Comparison of ENCODE assay signal across 1 cellular context in the genomic region with DNA sequence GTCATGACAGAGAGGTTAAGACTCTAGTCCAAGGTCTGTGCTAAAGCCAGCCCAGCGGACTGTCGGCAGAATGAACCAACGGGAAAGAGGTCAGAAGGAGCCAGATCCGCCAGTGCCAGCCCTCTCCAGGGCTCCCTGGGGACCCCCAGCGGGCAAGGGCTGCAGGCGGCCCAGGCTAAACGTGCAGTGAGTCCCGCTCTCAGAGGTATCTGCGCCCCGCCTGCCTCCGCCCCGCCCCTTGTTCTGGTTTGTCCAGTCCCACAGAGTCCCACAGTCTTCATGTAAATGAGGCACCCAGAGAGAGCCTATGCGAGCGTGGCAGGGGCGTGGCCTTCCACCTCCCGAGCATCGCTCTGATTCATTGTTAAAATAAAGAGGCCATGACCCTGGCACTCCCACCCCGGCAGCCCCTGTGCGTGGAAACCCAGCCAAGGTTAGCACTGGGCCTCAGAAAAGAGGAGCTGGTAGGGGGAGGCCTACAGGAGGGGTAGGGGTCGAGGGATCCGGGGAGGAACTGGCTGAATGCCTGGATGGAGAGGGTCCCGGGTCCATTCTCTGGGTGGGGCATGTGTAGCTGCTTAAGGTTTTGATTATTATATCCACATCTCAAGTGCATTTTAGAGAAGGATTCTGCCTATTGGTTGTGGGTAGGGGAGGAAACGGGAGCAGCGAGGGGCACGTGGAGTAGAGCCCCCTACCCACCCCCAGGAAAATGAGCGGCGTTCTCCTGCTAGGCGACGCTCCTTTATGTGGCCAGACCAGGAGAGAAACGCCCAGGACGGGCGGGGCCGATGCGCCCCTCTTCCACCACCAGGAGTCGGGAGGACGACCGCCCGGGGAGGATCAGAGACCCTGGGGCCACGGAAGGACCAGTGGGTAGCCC.
TF ChIP-seq lines count a peak whose summit lies in the region.

A gene with protein sequence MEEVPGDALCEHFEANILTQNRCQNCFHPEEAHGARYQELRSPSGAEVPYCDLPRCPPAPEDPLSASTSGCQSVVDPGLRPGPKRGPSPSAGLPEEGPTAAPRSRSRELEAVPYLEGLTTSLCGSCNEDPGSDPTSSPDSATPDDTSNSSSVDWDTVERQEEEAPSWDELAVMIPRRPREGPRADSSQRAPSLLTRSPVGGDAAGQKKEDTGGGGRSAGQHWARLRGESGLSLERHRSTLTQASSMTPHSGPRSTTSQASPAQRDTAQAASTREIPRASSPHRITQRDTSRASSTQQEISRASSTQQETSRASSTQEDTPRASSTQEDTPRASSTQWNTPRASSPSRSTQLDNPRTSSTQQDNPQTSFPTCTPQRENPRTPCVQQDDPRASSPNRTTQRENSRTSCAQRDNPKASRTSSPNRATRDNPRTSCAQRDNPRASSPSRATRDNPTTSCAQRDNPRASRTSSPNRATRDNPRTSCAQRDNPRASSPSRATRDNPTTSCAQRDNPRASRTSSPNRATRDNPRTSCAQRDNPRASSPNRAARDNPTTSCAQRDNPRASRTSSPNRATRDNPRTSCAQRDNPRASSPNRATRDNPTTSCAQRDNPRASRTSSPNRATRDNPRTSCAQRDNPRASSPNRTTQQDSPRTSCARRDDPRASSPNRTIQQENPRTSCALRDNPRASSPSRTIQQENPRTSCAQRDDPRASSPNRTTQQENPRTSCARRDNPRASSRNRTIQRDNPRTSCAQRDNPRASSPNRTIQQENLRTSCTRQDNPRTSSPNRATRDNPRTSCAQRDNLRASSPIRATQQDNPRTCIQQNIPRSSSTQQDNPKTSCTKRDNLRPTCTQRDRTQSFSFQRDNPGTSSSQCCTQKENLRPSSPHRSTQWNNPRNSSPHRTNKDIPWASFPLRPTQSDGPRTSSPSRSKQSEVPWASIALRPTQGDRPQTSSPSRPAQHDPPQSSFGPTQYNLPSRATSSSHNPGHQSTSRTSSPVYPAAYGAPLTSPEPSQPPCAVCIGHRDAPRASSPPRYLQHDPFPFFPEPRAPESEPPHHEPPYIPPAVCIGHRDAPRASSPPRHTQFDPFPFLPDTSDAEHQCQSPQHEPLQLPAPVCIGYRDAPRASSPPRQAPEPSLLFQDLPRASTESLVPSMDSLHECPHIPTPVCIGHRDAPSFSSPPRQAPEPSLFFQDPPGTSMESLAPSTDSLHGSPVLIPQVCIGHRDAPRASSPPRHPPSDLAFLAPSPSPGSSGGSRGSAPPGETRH (N-terminal part only) (plus strand): TSS at position 392 of the 883 bp plus-strand sequence. CDS start 4,318 bp downstream, outside the sequence.

TF ChIP-seq in PFSK-1, 5 proteins besides CTCF, POLR2A, EP300 and RAD21 (continued from another document):
- TF ChIP-seq, protein P1, sequence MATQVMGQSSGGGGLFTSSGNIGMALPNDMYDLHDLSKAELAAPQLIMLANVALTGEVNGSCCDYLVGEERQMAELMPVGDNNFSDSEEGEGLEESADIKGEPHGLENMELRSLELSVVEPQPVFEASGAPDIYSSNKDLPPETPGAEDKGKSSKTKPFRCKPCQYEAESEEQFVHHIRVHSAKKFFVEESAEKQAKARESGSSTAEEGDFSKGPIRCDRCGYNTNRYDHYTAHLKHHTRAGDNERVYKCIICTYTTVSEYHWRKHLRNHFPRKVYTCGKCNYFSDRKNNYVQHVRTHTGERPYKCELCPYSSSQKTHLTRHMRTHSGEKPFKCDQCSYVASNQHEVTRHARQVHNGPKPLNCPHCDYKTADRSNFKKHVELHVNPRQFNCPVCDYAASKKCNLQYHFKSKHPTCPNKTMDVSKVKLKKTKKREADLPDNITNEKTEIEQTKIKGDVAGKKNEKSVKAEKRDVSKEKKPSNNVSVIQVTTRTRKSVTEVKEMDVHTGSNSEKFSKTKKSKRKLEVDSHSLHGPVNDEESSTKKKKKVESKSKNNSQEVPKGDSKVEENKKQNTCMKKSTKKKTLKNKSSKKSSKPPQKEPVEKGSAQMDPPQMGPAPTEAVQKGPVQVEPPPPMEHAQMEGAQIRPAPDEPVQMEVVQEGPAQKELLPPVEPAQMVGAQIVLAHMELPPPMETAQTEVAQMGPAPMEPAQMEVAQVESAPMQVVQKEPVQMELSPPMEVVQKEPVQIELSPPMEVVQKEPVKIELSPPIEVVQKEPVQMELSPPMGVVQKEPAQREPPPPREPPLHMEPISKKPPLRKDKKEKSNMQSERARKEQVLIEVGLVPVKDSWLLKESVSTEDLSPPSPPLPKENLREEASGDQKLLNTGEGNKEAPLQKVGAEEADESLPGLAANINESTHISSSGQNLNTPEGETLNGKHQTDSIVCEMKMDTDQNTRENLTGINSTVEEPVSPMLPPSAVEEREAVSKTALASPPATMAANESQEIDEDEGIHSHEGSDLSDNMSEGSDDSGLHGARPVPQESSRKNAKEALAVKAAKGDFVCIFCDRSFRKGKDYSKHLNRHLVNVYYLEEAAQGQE (IDR thresholded peaks at IDR 0.05; ENCODE audit: insufficient read depth in 1 of 2, low read depth in 2 of 2, low read length in 2 of 2): no peak
